In genomic region chr17:45302220-45302619, GRCh38 we compare ENCODE assay signal across 12 cellular contexts. TPM values are rescaled to one million over a fixed set of nuclear protein-coding genes. Genes with fewer than 3 reads are reported as not detected.
DNase-seq lines count a peak whose midpoint lies in the region; ATAC-seq and TF ChIP-seq lines count a peak whose summit lies in the region.
"Not testable (repeated sequence)": the region's sequence is repeated elsewhere in the genome, so short reads cannot be mapped to it uniquely, and the experiment has no call there.
"Had no signal": no experiment of that assay in that cellular context is flagged by ENCODE, and none has a peak within 500 bp of the region (broad histone marks: within the 10 kb centered on the region; RNA-seq: fewer than 3 reads in every experiment).

No MANE protein-coding gene starts in this region.

- not testable (repeated sequence) for H3K4me3 Mint-ChIP-seq in CD4-positive, alpha-beta T cell; activated T-cell treated with anti-CD3 and anti-CD28 coated beads, Interleukin-2, amount 50 U/mL, for 24 hours
- H3K4me3 Mint-ChIP-seq in naive thymus-derived CD8-positive, alpha-beta T cell: peak overlapping the region in 3 of 10 donors; percentile 59 to 66 (median 60)

- H3K4me3 ChIP-seq in Panc1 (ENCODE audit: low read depth in 2 of 2, low read length in 2 of 2); mammary epithelial cell (replicated peaks in 1 of 3; ENCODE audit: insufficient read depth in 1 of 3, low read depth in 2 of 3, low read length in 3 of 3); smooth muscle cell; upper lobe of right lung: not testable (repeated sequence)

- peak overlapping the region; percentile 62 for H3K4me2 ChIP-seq in mammary epithelial cell (ENCODE audit: insufficient read depth, low read depth, low read length)
- not testable (repeated sequence) for H3K4me2 ChIP-seq in smooth muscle cell

- intact Hi-C loops in CD4-positive, alpha-beta T cell (cut with DNase I, micrococcal nuclease); Panc1 (cut with micrococcal nuclease; ENCODE audit: unreplicated experiment); mammary epithelial cell (cut with micrococcal nuclease); left ventricle myocardium superior (cut with micrococcal nuclease); upper lobe of right lung (cut with DNase I): not testable (repeated sequence)

- H2AFZ ChIP-seq in mammary epithelial cell (ENCODE audit: low read depth, low read length); smooth muscle cell (ENCODE audit: low read depth): not testable (repeated sequence)

- DNase-seq in CD4-positive, alpha-beta T cell; Panc1 (ENCODE audit: low read depth, low spot score); activated T-cell treated with anti-CD3 and anti-CD28 coated beads, Interleukin-2, amount 50 U/mL, for 24 hours; mammary epithelial cell; left ventricle myocardium superior; naive thymus-derived CD8-positive, alpha-beta T cell; smooth muscle cell (lab: John Stamatoyannopoulos, UW; ENCODE audit: unreplicated experiment); upper lobe of right lung: not testable (repeated sequence)

- not testable (repeated sequence) for TF ChIP-seq CTCF in CD4-positive, alpha-beta T cell (IDR thresholded peaks at IDR 0.05); Panc1 (IDR thresholded peaks at IDR 0.05); mammary epithelial cell (conservative IDR thresholded peaks at IDR 0.05 in 1 of 2, IDR thresholded peaks at IDR 0.05 in 1 of 2; ENCODE audit: extremely low read depth in 1 of 2, insufficient read depth in 1 of 2, low read depth in 1 of 2, low read length in 2 of 2); smooth muscle cell (IDR thresholded peaks at IDR 0.05; ENCODE audit: borderline replicate concordance, insufficient read depth, poor library complexity, severe bottlenecking); upper lobe of right lung (IDR thresholded peaks at IDR 0.05)

- not testable (repeated sequence) for BruUV-seq in Panc1 (replicated peaks; lab: Mats Ljungman, UMichigan); mammary epithelial cell (replicated peaks; lab: Mats Ljungman, UMichigan)

- not testable (repeated sequence) for H3K27me3 Mint-ChIP-seq in CD4-positive, alpha-beta T cell; activated T-cell treated with anti-CD3 and anti-CD28 coated beads, Interleukin-2, amount 50 U/mL, for 24 hours; naive thymus-derived CD8-positive, alpha-beta T cell

- POLR2A ChIA-PET in CD4-positive, alpha-beta T cell (lab: Charles Lee): interaction anchor here (0.9 to 3.0 kb wide), 3 partner anchors 9 to 76 kb away, joined by 3 to 36 read pairs (median 15); partner anchors contain the start of gene MAP3K14
- POLR2A ChIA-PET in Panc1 (lab: Charles Lee): not testable (repeated sequence)
- POLR2A ChIA-PET in naive thymus-derived CD8-positive, alpha-beta T cell (lab: Charles Lee): interaction anchor here (1.4 to 3.2 kb wide), 2 partner anchors 9 to 15 kb away, joined by 10 to 14 read pairs; partner anchors contain the start of gene MAP3K14

- H3F3A ChIP-seq in smooth muscle cell (ENCODE audit: low read depth): peaks cover 13% of the 10 kb centered on the region

- ATAC-seq in CD4-positive, alpha-beta T cell (ENCODE audit: poor library complexity); Panc1; naive thymus-derived CD8-positive, alpha-beta T cell; upper lobe of right lung: not testable (repeated sequence)
- ATAC-seq in left ventricle myocardium superior: peak; percentile 3

- not testable (repeated sequence) for H3K27me3 ChIP-seq in CD4-positive, alpha-beta T cell (ENCODE audit: control insufficient read depth, insufficient read depth, low read length); Panc1 (ENCODE audit: control insufficient read depth, insufficient read depth, low read length); mammary epithelial cell (ENCODE audit: insufficient read depth, low read length); smooth muscle cell (ENCODE audit: low read depth); upper lobe of right lung

- peaks cover 92% of the 10 kb centered on the region for H3K79me2 ChIP-seq in mammary epithelial cell (ENCODE audit: insufficient read depth, low read length)
- H3K79me2 ChIP-seq in smooth muscle cell (ENCODE audit: low read depth): peaks cover 48% of the 10 kb centered on the region

- CTCF ChIA-PET in CD4-positive, alpha-beta T cell (lab: Charles Lee): interaction anchor here (0.7 to 3.2 kb wide), 5 partner anchors 14 to 105 kb away, joined by 3 to 11 read pairs (median 3); partner anchors contain the start of gene MAP3K14
- CTCF ChIA-PET in Panc1 (lab: Charles Lee): interaction anchor here (0.6 to 0.7 kb wide), 2 partner anchors 18 to 418 kb away, joined by 4 to 9 read pairs; no protein-coding TSS in a partner anchor
- CTCF ChIA-PET in mammary epithelial cell (lab: Charles Lee; ENCODE audit: low non-redundant PET): not testable (repeated sequence)

- peaks cover 88% of the 10 kb centered on the region for H3K4me1 ChIP-seq in Panc1 (ENCODE audit: control insufficient read depth, insufficient read depth, low read length)
- H3K4me1 ChIP-seq in mammary epithelial cell (ENCODE audit: insufficient read depth, low read length): peaks cover 21% of the 10 kb centered on the region
- H3K4me1 ChIP-seq in smooth muscle cell (ENCODE audit: low read depth): not testable (repeated sequence)
- H3K4me1 ChIP-seq in upper lobe of right lung: peaks cover 70% of the 10 kb centered on the region

- H3K27ac Mint-ChIP-seq in CD4-positive, alpha-beta T cell: peak overlapping the region; percentile 71
- peak overlapping the region; percentile 93 for H3K27ac Mint-ChIP-seq in activated T-cell treated with anti-CD3 and anti-CD28 coated beads, Interleukin-2, amount 50 U/mL, for 24 hours
- H3K27ac Mint-ChIP-seq in naive thymus-derived CD8-positive, alpha-beta T cell: peak overlapping the region in 8 of 10 donors; percentile 85 to 94 (median 90)

- peaks cover 71% of the 10 kb centered on the region for H3K4me1 Mint-ChIP-seq in CD4-positive, alpha-beta T cell (ENCODE audit: low read depth)
- peaks cover 89% of the 10 kb centered on the region for H3K4me1 Mint-ChIP-seq in activated T-cell treated with anti-CD3 and anti-CD28 coated beads, Interleukin-2, amount 50 U/mL, for 24 hours (ENCODE audit: low read depth)
- peaks cover 24 to 91% (median 68%) of the 10 kb centered on the region in 4 donors for H3K4me1 Mint-ChIP-seq in naive thymus-derived CD8-positive, alpha-beta T cell

- not testable (repeated sequence) for H3K9me3 ChIP-seq in CD4-positive, alpha-beta T cell (ENCODE audit: control insufficient read depth, low read length); Panc1 (ENCODE audit: control insufficient read depth, insufficient read depth, low read depth, low read length); mammary epithelial cell (replicated peaks; ENCODE audit: insufficient read depth, low read length); smooth muscle cell (replicated peaks; ENCODE audit: low read depth); upper lobe of right lung

- not testable (repeated sequence) for H3K9me3 Mint-ChIP-seq in CD4-positive, alpha-beta T cell; activated T-cell treated with anti-CD3 and anti-CD28 coated beads, Interleukin-2, amount 50 U/mL, for 24 hours; naive thymus-derived CD8-positive, alpha-beta T cell

- not testable (repeated sequence) for H3K9ac ChIP-seq in mammary epithelial cell (ENCODE audit: insufficient read depth, low read length); smooth muscle cell (ENCODE audit: low read depth)

- H3K36me3 Mint-ChIP-seq in CD4-positive, alpha-beta T cell (ENCODE audit: low read depth): peaks cover 24% of the 10 kb centered on the region
- H3K36me3 Mint-ChIP-seq in activated T-cell treated with anti-CD3 and anti-CD28 coated beads, Interleukin-2, amount 50 U/mL, for 24 hours (ENCODE audit: low read depth): peaks cover 89% of the 10 kb centered on the region
- peaks cover 0 to 28% (median 2%) of the 10 kb centered on the region in 3 donors for H3K36me3 Mint-ChIP-seq in naive thymus-derived CD8-positive, alpha-beta T cell

- H3K27ac ChIP-seq in CD4-positive, alpha-beta T cell (ENCODE audit: low read depth, low read length); mammary epithelial cell (ENCODE audit: insufficient read depth, low read depth, low read length): not testable (repeated sequence)
- H3K27ac ChIP-seq in Panc1 (ENCODE audit: low read length) (peak overlapping the region; percentile 93), smooth muscle cell (ENCODE audit: low read depth) (peak overlapping the region; percentile 51), upper lobe of right lung (peak overlapping the region; percentile 28)

- H3K36me3 ChIP-seq in Panc1 (ENCODE audit: control insufficient read depth, insufficient read depth, low read length); mammary epithelial cell (ENCODE audit: insufficient read depth, low read length); smooth muscle cell (ENCODE audit: low read depth); upper lobe of right lung: not testable (repeated sequence)

- WGBS in mammary epithelial cell (ENCODE audit: low coverage, missing lambda C conversion rate): 32% methylated on average over 6 of the region's 9 CpGs
- 94% methylated on average over 9 of the region's 9 CpGs for WGBS in smooth muscle cell (ENCODE audit: low lambda C conversion rate)

- dilution Hi-C loops in mammary epithelial cell (cut with HindIII; ENCODE audit: low sequenced_read_pairs): not testable (repeated sequence)

- in situ Hi-C loops in Panc1 (cut with HindIII; ENCODE audit: low pct_unique_long_range_greater_than_20kb, low sequenced_read_pairs); mammary epithelial cell (cut with MboI; ENCODE audit: low sequenced_read_pairs in 2 of 2): not testable (repeated sequence)

- not testable (repeated sequence) for H4K20me1 ChIP-seq in mammary epithelial cell (ENCODE audit: insufficient read depth, low read length)
- peaks cover 75% of the 10 kb centered on the region for H4K20me1 ChIP-seq in smooth muscle cell (ENCODE audit: low read depth)

RNA-seq across cellular contexts. Expression of gene MAP3K14, which starts 14.6 kb away (rescaled TPM):
- 10 to 100 TPM; 41.4 to 46.5 TPM for total RNA-seq in CD4-positive, alpha-beta T cell
- total RNA-seq in Panc1 (2021; ENCODE audit: unreplicated experiment) (80.8 TPM), mammary epithelial cell (10 to 100 TPM in 1 of 2 donors, 1 to 10 TPM in 1; 5.2 to 11.6 TPM), left ventricle myocardium superior (16.6 TPM), smooth muscle cell (1.5 and 1.7 TPM in 2 replicates), upper lobe of right lung (9.9 TPM)
- 60.3 TPM for polyA plus RNA-seq in Panc1 (2012; ENCODE audit: insufficient read length)
- polyA plus RNA-seq in mammary epithelial cell (9.3 TPM), smooth muscle cell (1.8 and 2.7 TPM in 2 replicates)
- 9.1 TPM for polyA minus RNA-seq in mammary epithelial cell
- total RNA-seq in naive thymus-derived CD8-positive, alpha-beta T cell: 10 to 100 TPM; 37.6 to 37.8 TPM
- 1 to 10 TPM in 2 of 3 donors, under 1 TPM in 1; 0.73 to 7.2 (median 1.8) TPM for polyA plus RNA-seq in naive thymus-derived CD8-positive, alpha-beta T cell

RNA-seq across cellular contexts. Expression of gene SPATA32, which starts 40.3 kb away (rescaled TPM):
- under 1 TPM; 0.20 to 0.27 TPM for total RNA-seq in CD4-positive, alpha-beta T cell
- total RNA-seq in Panc1 (2021; ENCODE audit: unreplicated experiment): 0.26 TPM
- 0.17 TPM for polyA plus RNA-seq in Panc1 (2012; ENCODE audit: insufficient read length)
- under 1 TPM in 1 of 2 donors, not detected in 1; 0.21 TPM for total RNA-seq in mammary epithelial cell
- not detected for polyA plus RNA-seq in mammary epithelial cell
- not detected for polyA minus RNA-seq in mammary epithelial cell
- total RNA-seq in left ventricle myocardium superior: not detected
- under 1 TPM; 0.47 to 0.75 TPM for total RNA-seq in naive thymus-derived CD8-positive, alpha-beta T cell
- polyA plus RNA-seq in naive thymus-derived CD8-positive, alpha-beta T cell: under 1 TPM; 0.30 to 0.81 (median 0.44) TPM
- total RNA-seq in smooth muscle cell: not detected in 2 replicates
- polyA plus RNA-seq in smooth muscle cell: 0.27 TPM in 1 of 2 replicates, not detected in the other
- not detected for total RNA-seq in upper lobe of right lung
- total RNA-seq: dermis microvascular lymphatic vessel endothelial cell, glomerular endothelial cell, myocyte had no signal
- polyA plus RNA-seq: IMR-90 had no signal
